20 cellular contexts compared by ENCODE assay signal in genomic region chr18:48581206-48581605, GRCh38. TPM values are rescaled to one million over a fixed set of nuclear protein-coding genes. Genes with fewer than 3 reads are reported as not detected.
DNase-seq lines count a peak whose midpoint lies in the region; ATAC-seq and TF ChIP-seq lines count a peak whose summit lies in the region.
"Had no signal": no experiment of that assay in that cellular context is flagged by ENCODE, and none has a peak within 500 bp of the region (broad histone marks: within the 10 kb centered on the region; RNA-seq: fewer than 3 reads in every experiment).

No MANE protein-coding gene starts in this region.

- peaks cover 3% of the 10 kb centered on the region; the same call in 1 of the 2 replicates for H3K36me3 ChIP-seq in GM23248 (ENCODE audit: low read depth)
- H3K36me3 ChIP-seq: breast epithelium, pancreas had no signal

- WGBS in GM23248 (ENCODE audit: low coverage in 1 of 2, low lambda C conversion rate in 2 of 2, missing lambda C conversion rate in 2 of 2), 2 experiments, result 58 to 63% methylated on average over 4 of the region's 4 CpGs

- ATAC-seq in left ventricle myocardium superior (peak; percentile 68), GM21390 (IDR thresholded peaks at IDR 0.05; ENCODE audit: unreplicated experiment) (no peak)
- ATAC-seq: activated naive CD8-positive, alpha-beta T cell treated with anti-CD3 and anti-CD28 coated beads, Interleukin-2, amount 50 U/mL, for 24 hours; mucosa of descending colon; pancreas; stimulated activated naive CD8-positive, alpha-beta T cell treated with anti-CD3 and anti-CD28 coated beads, Interleukin-15, amount 100 ng/mL, for 72 hours; T-helper 17 cell had no signal

- no peak for TF ChIP-seq CTCF in GM13977 (IDR thresholded peaks at IDR 0.05; ENCODE audit: extremely low read depth, insufficient read depth, missing control alignments)

- peak overlapping the region; percentile 49 for H3K27ac ChIP-seq in GM23248
- H3K27ac ChIP-seq: breast epithelium, pancreas had no signal

- peak overlapping the region; percentile 39 for H3K9ac ChIP-seq in GM23248

- H3K4me3 ChIP-seq in GM23248, result no peak overlapping the region
- H3K4me3 ChIP-seq: breast epithelium, mucosa of descending colon, pancreas had no signal

- H3K4me1 ChIP-seq in GM23248 (ENCODE audit: insufficient read depth), result peaks cover 32% of the 10 kb centered on the region
- H3K4me1 ChIP-seq: breast epithelium, pancreas had no signal

- peak overlapping the region; percentile 24 for H3K4me2 ChIP-seq in GM23248 (ENCODE audit: unreplicated experiment)

- H3K79me2 ChIP-seq in GM23248 (ENCODE audit: insufficient read depth), result peaks cover 100% of the 10 kb centered on the region

- no peaks in the 10 kb centered on the region for H3K9me3 ChIP-seq in GM23248 (ENCODE audit: low read depth)
- H3K9me3 ChIP-seq: breast epithelium, mucosa of descending colon, pancreas had no signal

- in situ Hi-C loops in GM23248 (cut with MboI) (no loop called here), GM13977 (cut with MboI; ENCODE audit: low pct_unique_long_range_greater_than_20kb, low sequenced_read_pairs, unreplicated experiment) (no loop called here)

- no peaks in the 10 kb centered on the region for H3K9me2 ChIP-seq in GM23248 (ENCODE audit: insufficient read depth)

- CTCF ChIA-PET in HEK293T (lab: Yijun Ruan, JAX), result no interaction called here

- H4K20me1 ChIP-seq in GM23248 (ENCODE audit: insufficient read depth), result peaks cover 17% of the 10 kb centered on the region; the same call in 1 of the 2 replicates

- H3F3A ChIP-seq in GM23248 (ENCODE audit: insufficient read depth), result no peaks in the 10 kb centered on the region

- no peak for DNase-seq in GM23248
- DNase-seq in cerebellar cortex (ENCODE audit: low spot score), result peak; percentile 87
- no peak for DNase-seq in left ventricle myocardium superior
- peak; percentile 72 for DNase-seq in posterior vena cava (ENCODE audit: low spot score)
- no peak for DNase-seq in putamen (ENCODE audit: low spot score)
- DNase-seq in GM13977 (ENCODE audit: low spot score), result no peak
- DNase-seq in HEK293T (ENCODE audit: extremely low spot score), result no peak
- DNase-seq: activated gamma-delta T cell; activated naive CD8-positive, alpha-beta T cell treated with anti-CD3 and anti-CD28 coated beads, Interleukin-2, amount 50 U/mL, for 24 hours; activated T-cell treated with anti-CD3 and anti-CD28 coated beads, Interleukin-2, amount 50 U/mL, for 1 hour; HCEC 1CT; mucosa of descending colon; NCI-H1694 treated with DMSO at 0.1 percent for 48 hours; NCI-H526 treated with DMSO at 0.1 percent for 48 hours; stimulated activated CD4-positive, alpha-beta T cell treated with anti-CD3 and anti-CD28 coated beads, Interleukin-15, amount 100 ng/mL, for 24 hours; stimulated activated naive CD8-positive, alpha-beta T cell treated with anti-CD3 and anti-CD28 coated beads, Interleukin-15, amount 100 ng/mL, for 72 hours; T-helper 17 cell had no signal

- H3K27me3 ChIP-seq in GM23248 (replicated peaks; ENCODE audit: insufficient read depth), result no peaks in the 10 kb centered on the region
- H3K27me3 ChIP-seq: breast epithelium, pancreas had no signal

- POLR2A ChIA-PET in HEK293T (lab: Yijun Ruan, JAX), result no interaction called here

- H2AFZ ChIP-seq in GM23248, result no peak overlapping the region

- intact Hi-C loops in left ventricle myocardium superior (cut with micrococcal nuclease) (no loop called here), posterior vena cava (cut with DNase I) (no loop called here)

TF ChIP-seq in HEK293T, 16 proteins besides CTCF, POLR2A, EP300 and RAD21:
- TF ChIP-seq FOXM1 (IDR thresholded peaks at IDR 0.05; ENCODE audit: borderline replicate concordance) (no peak), FOXA1 (IDR thresholded peaks at IDR 0.05) (no peak), L3MBTL2 (conservative IDR thresholded peaks at IDR 0.05) (no peak), TARDBP (IDR thresholded peaks at IDR 0.05) (no peak)

RNA-seq across cellular contexts. Expression of gene CTIF, which starts 42.4 kb away (rescaled TPM):
- 46.8 and 49.2 TPM in 2 replicates for total RNA-seq in GM23248 (2014; rRNA removed; shearing (Covaris generic))
- polyA plus RNA-seq in GM23248 (2016; fragmentation: Nextera tagmentation; extraction: Ambion mirVana), result 19.6 and 21.5 TPM in 2 replicates
- total RNA-seq in left ventricle myocardium superior (59.9 TPM), posterior vena cava (100 to 1,000 TPM in 1 of 2 donors, 10 to 100 TPM in 1; 87.8 to 116 TPM)

Comparison
In these comparisons a context has a peak if more than half of its experiments do, and no peak if none do; other contexts are left out.
1. DNase-seq: peak in cerebellar cortex (single experiment) and posterior vena cava (single experiment); none in GM23248 (single experiment), left ventricle myocardium superior (single experiment), putamen (single experiment), GM13977 (single experiment) and HEK293T (single experiment).